ENCODE assay signal across 1 cellular context in the genomic region with DNA sequence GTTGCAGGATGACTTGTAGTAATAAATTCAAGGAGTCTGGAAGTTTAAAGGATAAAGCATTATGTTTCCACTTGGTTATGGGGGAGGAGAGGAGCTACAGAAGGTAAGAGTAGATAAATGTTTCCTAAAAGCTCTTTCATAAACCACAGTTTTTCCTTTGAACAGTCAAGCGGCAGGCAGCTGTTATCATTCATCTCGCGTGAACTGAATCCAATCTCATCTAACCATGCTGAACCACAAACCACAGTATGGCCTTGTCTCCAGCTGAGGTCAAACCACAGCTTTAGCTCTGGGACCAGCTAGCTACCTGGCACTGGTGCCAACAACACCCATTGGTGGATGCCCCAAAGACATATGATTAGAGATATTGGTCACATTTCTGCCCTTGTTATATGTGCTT.
TF ChIP-seq lines count a peak whose summit lies in the region.

No MANE protein-coding gene starts in this region.

TF ChIP-seq in K562, 482 proteins besides CTCF, POLR2A, EP300 and RAD21 (continued from another document and continues in another):
- no peak for TF ChIP-seq ZBTB33 (CRISPR knock-in tag; IDR thresholded peaks at IDR 0.05)
- TF ChIP-seq NUFIP1 (IDR thresholded peaks at IDR 0.05; ENCODE audit: partially characterized antibody) = no peak
- TF ChIP-seq CHD7 (IDR thresholded peaks at IDR 0.05; ENCODE audit: low read depth, low read length) = no peak
- TF ChIP-seq ZNF282 (CRISPR knock-in tag; IDR thresholded peaks at IDR 0.05) = no peak
- no peak for TF ChIP-seq NELFE (IDR thresholded peaks at IDR 0.05; ENCODE audit: insufficient read depth, insufficient read length)
- TF ChIP-seq, protein P1, sequence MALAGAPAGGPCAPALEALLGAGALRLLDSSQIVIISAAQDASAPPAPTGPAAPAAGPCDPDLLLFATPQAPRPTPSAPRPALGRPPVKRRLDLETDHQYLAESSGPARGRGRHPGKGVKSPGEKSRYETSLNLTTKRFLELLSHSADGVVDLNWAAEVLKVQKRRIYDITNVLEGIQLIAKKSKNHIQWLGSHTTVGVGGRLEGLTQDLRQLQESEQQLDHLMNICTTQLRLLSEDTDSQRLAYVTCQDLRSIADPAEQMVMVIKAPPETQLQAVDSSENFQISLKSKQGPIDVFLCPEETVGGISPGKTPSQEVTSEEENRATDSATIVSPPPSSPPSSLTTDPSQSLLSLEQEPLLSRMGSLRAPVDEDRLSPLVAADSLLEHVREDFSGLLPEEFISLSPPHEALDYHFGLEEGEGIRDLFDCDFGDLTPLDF (CRISPR knock-in tag; IDR thresholded peaks at IDR 0.05) = no peak
- no peak for TF ChIP-seq ZNF165 (CRISPR knock-in tag; IDR thresholded peaks at IDR 0.05; ENCODE audit: borderline replicate concordance)
- no peak for TF ChIP-seq ARID2 (IDR thresholded peaks at IDR 0.05)
- TF ChIP-seq PPARD (CRISPR knock-in tag; IDR thresholded peaks at IDR 0.05) = no peak
- no peak for TF ChIP-seq ZBTB7A (IDR thresholded peaks at IDR 0.05; ENCODE audit: borderline replicate concordance, control insufficient read depth, low read depth, low read length)
- no peak for TF ChIP-seq GATAD2A (IDR thresholded peaks at IDR 0.05)
- TF ChIP-seq CBX2 (IDR thresholded peaks at IDR 0.05; ENCODE audit: insufficient read depth, low read length, poor library complexity, severe bottlenecking) = no peak
- TF ChIP-seq ZNF124 (CRISPR knock-in tag; IDR thresholded peaks at IDR 0.05) = no peak
- no peak for TF ChIP-seq ZSCAN29 (IDR thresholded peaks at IDR 0.05)
- no peak for TF ChIP-seq SMARCA5 (IDR thresholded peaks at IDR 0.05)
- TF ChIP-seq BRCA1 (IDR thresholded peaks at IDR 0.05) = no peak
- TF ChIP-seq BRCA1 (CRISPR knock-in tag; IDR thresholded peaks at IDR 0.05) = no peak
- TF ChIP-seq TAF1 (IDR thresholded peaks at IDR 0.05; ENCODE audit: control insufficient read depth, extremely low read depth, insufficient read depth, low read length, severe bottlenecking) = no peak
- no peak for TF ChIP-seq NCOA6 (IDR thresholded peaks at IDR 0.05)
- TF ChIP-seq, protein P2, sequence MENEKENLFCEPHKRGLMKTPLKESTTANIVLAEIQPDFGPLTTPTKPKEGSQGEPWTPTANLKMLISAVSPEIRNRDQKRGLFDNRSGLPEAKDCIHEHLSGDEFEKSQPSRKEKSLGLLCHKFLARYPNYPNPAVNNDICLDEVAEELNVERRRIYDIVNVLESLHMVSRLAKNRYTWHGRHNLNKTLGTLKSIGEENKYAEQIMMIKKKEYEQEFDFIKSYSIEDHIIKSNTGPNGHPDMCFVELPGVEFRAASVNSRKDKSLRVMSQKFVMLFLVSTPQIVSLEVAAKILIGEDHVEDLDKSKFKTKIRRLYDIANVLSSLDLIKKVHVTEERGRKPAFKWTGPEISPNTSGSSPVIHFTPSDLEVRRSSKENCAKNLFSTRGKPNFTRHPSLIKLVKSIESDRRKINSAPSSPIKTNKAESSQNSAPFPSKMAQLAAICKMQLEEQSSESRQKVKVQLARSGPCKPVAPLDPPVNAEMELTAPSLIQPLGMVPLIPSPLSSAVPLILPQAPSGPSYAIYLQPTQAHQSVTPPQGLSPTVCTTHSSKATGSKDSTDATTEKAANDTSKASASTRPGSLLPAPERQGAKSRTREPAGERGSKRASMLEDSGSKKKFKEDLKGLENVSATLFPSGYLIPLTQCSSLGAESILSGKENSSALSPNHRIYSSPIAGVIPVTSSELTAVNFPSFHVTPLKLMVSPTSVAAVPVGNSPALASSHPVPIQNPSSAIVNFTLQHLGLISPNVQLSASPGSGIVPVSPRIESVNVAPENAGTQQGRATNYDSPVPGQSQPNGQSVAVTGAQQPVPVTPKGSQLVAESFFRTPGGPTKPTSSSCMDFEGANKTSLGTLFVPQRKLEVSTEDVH (IDR thresholded peaks at IDR 0.05; ENCODE audit: low read depth, partially characterized antibody) = no peak
- TF ChIP-seq DNMT1 (IDR thresholded peaks at IDR 0.05) = no peak
- no peak for TF ChIP-seq ZNF561 (CRISPR knock-in tag; conservative IDR thresholded peaks at IDR 0.05)
- TF ChIP-seq, protein P3, sequence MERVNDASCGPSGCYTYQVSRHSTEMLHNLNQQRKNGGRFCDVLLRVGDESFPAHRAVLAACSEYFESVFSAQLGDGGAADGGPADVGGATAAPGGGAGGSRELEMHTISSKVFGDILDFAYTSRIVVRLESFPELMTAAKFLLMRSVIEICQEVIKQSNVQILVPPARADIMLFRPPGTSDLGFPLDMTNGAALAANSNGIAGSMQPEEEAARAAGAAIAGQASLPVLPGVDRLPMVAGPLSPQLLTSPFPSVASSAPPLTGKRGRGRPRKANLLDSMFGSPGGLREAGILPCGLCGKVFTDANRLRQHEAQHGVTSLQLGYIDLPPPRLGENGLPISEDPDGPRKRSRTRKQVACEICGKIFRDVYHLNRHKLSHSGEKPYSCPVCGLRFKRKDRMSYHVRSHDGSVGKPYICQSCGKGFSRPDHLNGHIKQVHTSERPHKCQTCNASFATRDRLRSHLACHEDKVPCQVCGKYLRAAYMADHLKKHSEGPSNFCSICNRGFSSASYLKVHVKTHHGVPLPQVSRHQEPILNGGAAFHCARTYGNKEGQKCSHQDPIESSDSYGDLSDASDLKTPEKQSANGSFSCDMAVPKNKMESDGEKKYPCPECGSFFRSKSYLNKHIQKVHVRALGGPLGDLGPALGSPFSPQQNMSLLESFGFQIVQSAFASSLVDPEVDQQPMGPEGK (CRISPR knock-in tag; IDR thresholded peaks at IDR 0.05; ENCODE audit: borderline replicate concordance) = no peak
- TF ChIP-seq E2F3 (CRISPR knock-in tag; IDR thresholded peaks at IDR 0.05) = no peak
- TF ChIP-seq WHSC1 (IDR thresholded peaks at IDR 0.05; ENCODE audit: low read length) = no peak
- no peak for TF ChIP-seq ATF2 (CRISPR knock-in tag; IDR thresholded peaks at IDR 0.05)
- TF ChIP-seq CREBBP (IDR thresholded peaks at IDR 0.05; ENCODE audit: low read depth, low read length) = no peak
- no peak for TF ChIP-seq MAFK (IDR thresholded peaks at IDR 0.05; ENCODE audit: low read length)
- TF ChIP-seq MAFF (IDR thresholded peaks at IDR 0.05; ENCODE audit: low read length) = no peak
- TF ChIP-seq GATAD2B (IDR thresholded peaks at IDR 0.05; ENCODE audit: borderline replicate concordance) = no peak
- no peak for TF ChIP-seq HIVEP1 (CRISPR knock-in tag; IDR thresholded peaks at IDR 0.05)
- TF ChIP-seq, protein P4, sequence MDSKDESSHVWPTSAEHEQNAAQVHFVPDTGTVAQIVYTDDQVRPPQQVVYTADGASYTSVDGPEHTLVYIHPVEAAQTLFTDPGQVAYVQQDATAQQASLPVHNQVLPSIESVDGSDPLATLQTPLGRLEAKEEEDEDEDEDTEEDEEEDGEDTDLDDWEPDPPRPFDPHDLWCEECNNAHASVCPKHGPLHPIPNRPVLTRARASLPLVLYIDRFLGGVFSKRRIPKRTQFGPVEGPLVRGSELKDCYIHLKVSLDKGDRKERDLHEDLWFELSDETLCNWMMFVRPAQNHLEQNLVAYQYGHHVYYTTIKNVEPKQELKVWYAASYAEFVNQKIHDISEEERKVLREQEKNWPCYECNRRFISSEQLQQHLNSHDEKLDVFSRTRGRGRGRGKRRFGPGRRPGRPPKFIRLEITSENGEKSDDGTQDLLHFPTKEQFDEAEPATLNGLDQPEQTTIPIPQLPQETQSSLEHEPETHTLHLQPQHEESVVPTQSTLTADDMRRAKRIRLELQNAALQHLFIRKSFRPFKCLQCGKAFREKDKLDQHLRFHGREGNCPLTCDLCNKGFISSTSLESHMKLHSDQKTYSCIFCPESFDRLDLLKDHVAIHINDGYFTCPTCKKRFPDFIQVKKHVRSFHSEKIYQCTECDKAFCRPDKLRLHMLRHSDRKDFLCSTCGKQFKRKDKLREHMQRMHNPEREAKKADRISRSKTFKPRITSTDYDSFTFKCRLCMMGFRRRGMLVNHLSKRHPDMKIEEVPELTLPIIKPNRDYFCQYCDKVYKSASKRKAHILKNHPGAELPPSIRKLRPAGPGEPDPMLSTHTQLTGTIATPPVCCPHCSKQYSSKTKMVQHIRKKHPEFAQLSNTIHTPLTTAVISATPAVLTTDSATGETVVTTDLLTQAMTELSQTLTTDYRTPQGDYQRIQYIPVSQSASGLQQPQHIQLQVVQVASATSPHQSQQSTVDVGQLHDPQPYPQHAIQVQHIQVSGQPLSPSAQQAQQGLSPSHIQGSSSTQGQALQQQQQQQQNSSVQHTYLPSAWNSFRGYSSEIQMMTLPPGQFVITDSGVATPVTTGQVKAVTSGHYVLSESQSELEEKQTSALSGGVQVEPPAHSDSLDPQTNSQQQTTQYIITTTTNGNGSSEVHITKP (IDR thresholded peaks at IDR 0.05; ENCODE audit: partially characterized antibody) = no peak
